In the genomic region with DNA sequence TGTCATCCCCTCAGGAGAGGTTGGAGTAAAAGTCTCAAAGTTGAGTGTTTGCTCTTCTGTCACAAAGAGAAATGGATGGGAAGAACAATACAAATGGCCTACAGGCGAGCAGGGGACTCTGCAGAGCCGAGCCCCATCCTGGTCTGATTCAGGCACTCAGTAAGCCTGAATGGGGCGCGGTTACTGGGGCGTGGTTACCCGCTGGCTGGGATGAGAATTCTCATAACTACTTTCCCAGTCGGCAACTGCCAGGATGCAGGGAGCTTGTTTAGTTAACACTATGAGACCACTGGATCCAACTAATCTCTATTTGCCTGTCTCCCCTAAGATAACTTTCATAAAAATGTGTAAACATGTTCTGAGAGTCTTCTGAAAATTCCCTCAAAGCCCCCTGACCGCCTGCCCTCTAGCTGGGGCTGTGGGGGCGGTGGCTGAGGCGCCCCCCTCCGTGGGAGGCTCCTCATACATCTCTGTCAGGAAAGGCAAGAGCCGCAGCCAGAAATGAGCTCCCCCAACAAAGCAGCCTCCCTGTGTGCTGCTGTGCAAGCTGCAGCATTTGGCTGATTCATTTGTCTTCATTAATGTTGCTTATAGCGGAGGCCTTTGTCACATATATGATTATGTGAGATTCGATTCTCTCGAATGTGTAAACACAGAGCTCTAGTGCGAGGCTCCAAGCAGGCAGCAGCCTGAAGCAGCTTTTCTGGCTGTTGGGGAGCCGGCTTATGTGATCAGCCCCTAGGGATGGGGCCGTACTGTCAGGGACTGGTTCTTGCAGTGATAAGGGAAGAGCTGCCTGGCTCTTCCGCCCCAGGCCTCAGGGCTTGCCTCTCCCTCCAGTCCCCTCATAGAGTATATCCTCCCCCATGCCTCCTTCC, we compare ENCODE assay signal across 10 cellular contexts.
DNase-seq lines count a peak whose midpoint lies in the region; ATAC-seq and TF ChIP-seq lines count a peak whose summit lies in the region.
"Had no signal": no experiment of that assay in that cellular context is flagged by ENCODE, and none has a peak within 500 bp of the region (broad histone marks: within the 10 kb centered on the region; RNA-seq: fewer than 3 reads in every experiment).

No MANE protein-coding gene starts in this region.

- peak; percentile 39 for DNase-seq in AG10803 (ENCODE audit: low read depth)
- peak; percentile 84 to 87 for DNase-seq in NCI-H187 (lab: John Stamatoyannopoulos, UW)
- peak; percentile 61 for DNase-seq in astrocyte of the spinal cord (ENCODE audit: low read depth, low spot score)
- DNase-seq in right lobe of liver: no peak
- no peak for DNase-seq in activated CD4-positive, CD25-positive, alpha-beta regulatory T cell (lab: John Stamatoyannopoulos, UW)
- no peak for DNase-seq in dedifferentiated amniotic fluid mesenchymal stem cell (ENCODE audit: extremely low spot score)
- DNase-seq in SW 1271 (lab: John Stamatoyannopoulos, UW): no peak

- ATAC-seq in right lobe of liver: peak; percentile 17 to 53 (median 42)
- ATAC-seq in GM19397 (IDR thresholded peaks at IDR 0.05; ENCODE audit: unreplicated experiment): no peak

- no peaks in the 10 kb centered on the region for H3K9me3 ChIP-seq in right lobe of liver
- H3K9me3 ChIP-seq: BLaER1 treated with 17β-estradiol and CSF1 and Interleukin-3, amounts not matched to agents 10 nM and 100 nM; thyroid gland had no signal

- intact Hi-C loops in right lobe of liver (cut with DNase I): no loop called here

- TF ChIP-seq CTCF in AG10803 (conservative IDR thresholded peaks at IDR 0.05; ENCODE audit: low read length): no peak
- TF ChIP-seq CTCF in astrocyte of the spinal cord (IDR thresholded peaks at IDR 0.05; ENCODE audit: low read depth, low read length): no peak
- TF ChIP-seq CTCF in right lobe of liver (IDR thresholded peaks at IDR 0.05): no peak

- in situ Hi-C loops in astrocyte of the spinal cord (cut with HindIII; ENCODE audit: low sequenced_read_pairs): no loop called here

- no peaks in the 10 kb centered on the region for H3K27me3 ChIP-seq in right lobe of liver
- H3K27me3 ChIP-seq: BLaER1 treated with 17β-estradiol and CSF1 and Interleukin-3, amounts not matched to agents 10 nM and 100 nM; thyroid gland had no signal

- no peak overlapping the region for H3K4me3 ChIP-seq in AG10803 (ENCODE audit: low read length)
- H3K4me3 ChIP-seq in astrocyte of the spinal cord (ENCODE audit: low read depth, low read length): no peak overlapping the region
- H3K4me3 ChIP-seq in right lobe of liver: no peak overlapping the region
- H3K4me3 ChIP-seq: BLaER1 treated with 17β-estradiol and CSF1 and Interleukin-3, amounts not matched to agents 10 nM and 100 nM; thyroid gland had no signal

- no peak for TF ChIP-seq POLR2A in right lobe of liver (IDR thresholded peaks at IDR 0.05)

- H3K4me1 ChIP-seq in right lobe of liver: no peaks in the 10 kb centered on the region
- H3K4me1 ChIP-seq: thyroid gland had no signal

- peak overlapping the region in 1 of 3 donors; percentile 18 for H3K27ac ChIP-seq in right lobe of liver
- H3K27ac ChIP-seq: BLaER1 treated with 17β-estradiol and CSF1 and Interleukin-3, amounts not matched to agents 10 nM and 100 nM; thyroid gland had no signal

- H3K36me3 ChIP-seq in right lobe of liver: no peaks in the 10 kb centered on the region
- H3K36me3 ChIP-seq: BLaER1 treated with 17β-estradiol and CSF1 and Interleukin-3, amounts not matched to agents 10 nM and 100 nM; thyroid gland had no signal

- 48% methylated on average over 14 of the region's 19 CpGs for WGBS in right lobe of liver (ENCODE audit: insufficient coverage, low coverage, low lambda C conversion rate, missing lambda C conversion rate)

Comparison
In these comparisons a context has a peak if more than half of its experiments do, and no peak if none do; other contexts are left out.
1. DNase-seq: peak in AG10803 (single experiment), NCI-H187 (2 of 2) and astrocyte of the spinal cord (single experiment); none in right lobe of liver (0 of 3), activated CD4-positive, CD25-positive, alpha-beta regulatory T cell (0 of 4), dedifferentiated amniotic fluid mesenchymal stem cell (single experiment) and SW 1271 (0 of 2).